ENCODE assay signal across 9 cellular contexts in the genomic region with DNA sequence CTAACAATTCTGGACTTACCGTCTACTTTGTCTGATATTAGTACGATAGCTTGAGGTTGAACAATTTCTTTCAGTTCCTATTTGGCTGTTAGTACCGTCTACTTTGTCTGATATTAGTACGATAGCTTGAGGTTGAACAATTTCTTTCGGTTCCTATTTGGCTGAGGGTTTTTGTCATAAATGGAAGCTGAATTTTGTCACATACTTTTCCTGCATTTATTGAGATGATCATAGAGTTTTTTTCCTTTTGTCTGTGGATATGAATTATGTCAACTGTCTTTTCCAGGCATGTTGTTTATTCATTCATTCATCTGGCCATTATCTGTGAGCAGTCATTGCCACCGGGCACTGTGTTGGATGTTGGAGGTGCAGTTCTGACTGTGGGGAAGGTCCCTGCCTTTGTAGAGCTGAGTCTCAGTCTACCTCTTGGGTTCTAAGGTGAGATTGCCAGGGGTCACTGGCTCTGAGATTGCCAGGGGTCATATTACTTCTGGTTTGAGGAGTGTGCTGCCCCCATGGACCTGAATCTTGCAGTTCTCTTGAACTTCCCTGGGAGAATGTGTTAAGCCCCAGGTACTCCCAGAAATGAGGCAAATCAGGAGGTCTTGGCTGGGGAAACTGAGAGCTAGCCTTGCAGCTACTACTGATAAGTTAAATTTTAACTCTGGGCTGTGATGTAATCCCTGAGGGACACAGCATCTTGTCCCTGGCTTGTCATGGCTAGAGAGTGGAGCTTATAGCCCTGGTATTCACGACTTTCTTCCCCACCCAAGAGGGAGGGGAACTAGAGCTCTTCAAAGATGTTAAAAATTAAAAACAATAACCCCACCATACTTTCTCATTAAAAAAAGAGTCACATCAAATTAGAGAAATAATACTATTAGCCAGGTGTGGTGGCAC.
DNase-seq lines count a peak whose midpoint lies in the region; ATAC-seq and TF ChIP-seq lines count a peak whose summit lies in the region.
"Had no signal": no experiment of that assay in that cellular context is flagged by ENCODE, and none has a peak within 500 bp of the region (broad histone marks: within the 10 kb centered on the region; RNA-seq: fewer than 3 reads in every experiment).

No MANE protein-coding gene starts in this region.

- intact Hi-C loops in CD8-positive, alpha-beta T cell (cut with DNase I, micrococcal nuclease), result no loop called here

- CTCF ChIA-PET in CD8-positive, alpha-beta T cell (lab: Charles Lee), result interaction anchor here (0.9 kb wide), 1 partner anchor 51 kb away, joined by 4 read pairs; no protein-coding TSS in a partner anchor

- H3K4me3 Mint-ChIP-seq in activated naive CD4-positive, alpha-beta T cell treated with anti-CD3 and anti-CD28 coated beads, Interleukin-2, amount 50 U/mL, for 24 hours, result no peak overlapping the region
- no peak overlapping the region for H3K4me3 Mint-ChIP-seq in stimulated activated naive B cell treated with anti-CD40 and anti-IgM and Interleukin-4, amounts not matched to agents 10 μg/mL and 1 μg/mL and 100 μg/mL, for 72 hours
- H3K4me3 Mint-ChIP-seq in CD8-positive, alpha-beta T cell, result no peak overlapping the region

- H3K27ac Mint-ChIP-seq in activated naive CD4-positive, alpha-beta T cell treated with anti-CD3 and anti-CD28 coated beads, Interleukin-2, amount 50 U/mL, for 24 hours, result peak overlapping the region; percentile 13
- H3K27ac Mint-ChIP-seq in stimulated activated naive B cell treated with anti-CD40 and anti-IgM and Interleukin-4, amounts not matched to agents 10 μg/mL and 1 μg/mL and 100 μg/mL, for 72 hours, result no peak overlapping the region
- H3K27ac Mint-ChIP-seq in CD8-positive, alpha-beta T cell, result no peak overlapping the region

- no peaks in the 10 kb centered on the region for H3K4me1 Mint-ChIP-seq in activated naive CD4-positive, alpha-beta T cell treated with anti-CD3 and anti-CD28 coated beads, Interleukin-2, amount 50 U/mL, for 24 hours
- H3K4me1 Mint-ChIP-seq in stimulated activated naive B cell treated with anti-CD40 and anti-IgM and Interleukin-4, amounts not matched to agents 10 μg/mL and 1 μg/mL and 100 μg/mL, for 72 hours, result peaks cover 24 to 36% of the 10 kb centered on the region in 2 donors
- H3K4me1 Mint-ChIP-seq in CD8-positive, alpha-beta T cell (ENCODE audit: low read depth), result no peaks in the 10 kb centered on the region

- H3K4me1 ChIP-seq in CD8-positive, alpha-beta T cell (ENCODE audit: insufficient read depth, low read length), result no peaks in the 10 kb centered on the region

- H3K27me3 Mint-ChIP-seq in activated naive CD4-positive, alpha-beta T cell treated with anti-CD3 and anti-CD28 coated beads, Interleukin-2, amount 50 U/mL, for 24 hours, result peaks cover 26% of the 10 kb centered on the region
- peaks cover 30 to 33% of the 10 kb centered on the region in 2 donors for H3K27me3 Mint-ChIP-seq in stimulated activated naive B cell treated with anti-CD40 and anti-IgM and Interleukin-4, amounts not matched to agents 10 μg/mL and 1 μg/mL and 100 μg/mL, for 72 hours
- peaks cover 36% of the 10 kb centered on the region for H3K27me3 Mint-ChIP-seq in CD8-positive, alpha-beta T cell (ENCODE audit: low read depth)

- ATAC-seq in GM21825 (IDR thresholded peaks at IDR 0.05; ENCODE audit: unreplicated experiment) (peak; percentile 82), HG03378 (IDR thresholded peaks at IDR 0.05; ENCODE audit: unreplicated experiment) (peak; percentile 95)
- ATAC-seq in stimulated activated naive B cell treated with anti-CD40 and anti-IgM and Interleukin-4, amounts not matched to agents 10 μg/mL and 1 μg/mL and 100 μg/mL, for 72 hours (replicated peaks), result peak; percentile 79 to 86
- no peak for ATAC-seq in CD8-positive, alpha-beta T cell

- DNase-seq in activated naive CD4-positive, alpha-beta T cell (lab: John Stamatoyannopoulos, UW), result no peak
- no peak for DNase-seq in stimulated activated naive B cell treated with anti-CD40 and anti-IgM and Interleukin-4, amounts not matched to agents 10 μg/mL and 1 μg/mL and 100 μg/mL, for 72 hours
- DNase-seq in iPS-NIHi11 (ENCODE audit: low spot score), result no peak
- no peak for DNase-seq in NCI-H1092 (lab: John Stamatoyannopoulos, UW)
- DNase-seq in CD8-positive, alpha-beta T cell, result no peak
- DNase-seq: effector CD8-positive, alpha-beta T cell had no signal

- no peaks in the 10 kb centered on the region for H3K36me3 Mint-ChIP-seq in activated naive CD4-positive, alpha-beta T cell treated with anti-CD3 and anti-CD28 coated beads, Interleukin-2, amount 50 U/mL, for 24 hours
- H3K36me3 Mint-ChIP-seq in stimulated activated naive B cell treated with anti-CD40 and anti-IgM and Interleukin-4, amounts not matched to agents 10 μg/mL and 1 μg/mL and 100 μg/mL, for 72 hours, result peaks cover 0 to 2% of the 10 kb centered on the region in 2 donors
- H3K36me3 Mint-ChIP-seq in CD8-positive, alpha-beta T cell, result no peaks in the 10 kb centered on the region

- H3K27ac ChIP-seq in CD8-positive, alpha-beta T cell (ENCODE audit: low read depth, low read length), result no peak overlapping the region

- H3K9me3 Mint-ChIP-seq in activated naive CD4-positive, alpha-beta T cell treated with anti-CD3 and anti-CD28 coated beads, Interleukin-2, amount 50 U/mL, for 24 hours, result no peaks in the 10 kb centered on the region
- H3K9me3 Mint-ChIP-seq in stimulated activated naive B cell treated with anti-CD40 and anti-IgM and Interleukin-4, amounts not matched to agents 10 μg/mL and 1 μg/mL and 100 μg/mL, for 72 hours, result no peaks in the 10 kb centered on the region
- no peaks in the 10 kb centered on the region for H3K9me3 Mint-ChIP-seq in CD8-positive, alpha-beta T cell

- H3K27me3 ChIP-seq in CD8-positive, alpha-beta T cell (ENCODE audit: insufficient read depth, low read length), result peaks cover 7% of the 10 kb centered on the region

- H3K36me3 ChIP-seq in CD8-positive, alpha-beta T cell (ENCODE audit: insufficient read depth, low read length), result no peaks in the 10 kb centered on the region

- TF ChIP-seq CTCF in CD8-positive, alpha-beta T cell (IDR thresholded peaks at IDR 0.05), result no peak

- POLR2A ChIA-PET in CD8-positive, alpha-beta T cell (lab: Charles Lee), result no interaction called here

- no peaks in the 10 kb centered on the region for H3K9me3 ChIP-seq in CD8-positive, alpha-beta T cell (ENCODE audit: low read length)

- H3K4me3 ChIP-seq in CD8-positive, alpha-beta T cell (ENCODE audit: low read depth, low read length), result no peak overlapping the region
